27 cellular contexts compared by ENCODE assay signal in the genomic region with DNA sequence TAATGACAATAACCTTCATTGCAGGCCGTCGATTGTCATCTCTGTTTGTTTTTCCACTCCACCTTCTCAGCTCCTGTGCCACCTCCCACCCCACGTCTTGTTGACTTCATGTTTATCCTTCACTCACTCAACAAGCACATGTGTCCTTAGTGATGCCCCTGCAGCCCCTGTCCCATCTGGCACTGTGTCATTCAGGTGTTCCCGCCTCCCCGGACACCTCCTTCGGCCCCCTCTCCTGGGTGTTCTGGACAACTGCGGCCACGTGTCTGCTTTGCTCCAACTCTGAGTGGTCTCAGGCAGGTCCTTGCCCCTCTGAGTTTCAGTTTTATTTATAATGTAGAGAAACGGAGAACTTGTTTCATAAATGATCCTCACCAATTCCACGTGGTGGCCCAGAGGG.
DNase-seq lines count a peak whose midpoint lies in the region; ATAC-seq and TF ChIP-seq lines count a peak whose summit lies in the region.
"Had no signal": no experiment of that assay in that cellular context is flagged by ENCODE, and none has a peak within 500 bp of the region (broad histone marks: within the 10 kb centered on the region; RNA-seq: fewer than 3 reads in every experiment).

No MANE protein-coding gene starts in this region.

- TF ChIP-seq CTCF in IMR-90 (conservative IDR thresholded peaks at IDR 0.05; ENCODE audit: low read depth, low read length) (no peak), fibroblast of villous mesenchyme (IDR thresholded peaks at IDR 0.05; ENCODE audit: insufficient read depth, low read depth, low read length) (peak; percentile 10), esophagus muscularis mucosa (IDR thresholded peaks at IDR 0.05) (no peak)

- H3K4me2 ChIP-seq in BLaER1 treated with 17β-estradiol and CSF1 and Interleukin-3, amounts not matched to agents 10 nM and 100 nM = peak overlapping the region in 10 of 11 experiments; percentile 76 to 98 (median 96); a peak in 20 of 22 replicates
- no peak overlapping the region for H3K4me2 ChIP-seq in IMR-90 (ENCODE audit: low read depth, low read length)
- H3K4me2 ChIP-seq in trophoblast cell (ENCODE audit: low read length) = no peak overlapping the region

- no peak for TF ChIP-seq RAD21 in IMR-90 (IDR thresholded peaks at IDR 0.05; ENCODE audit: low read length)

- ATAC-seq in IMR-90 (ENCODE audit: low read depth) = no peak
- ATAC-seq: activated CD8-positive, alpha-beta memory T cell treated with anti-CD3 and anti-CD28 coated beads, Interleukin-2, amount 10 ng/mL, durations not matched to agents 7 days and 5 days; activated T-helper 17 cell treated with anti-CD3 and anti-CD28 coated beads, Interleukin-2, amount 50 U/mL, for 72 hours; CD8-positive, alpha-beta T cell; gastrocnemius medialis; stimulated activated naive B cell treated with anti-CD40 and anti-IgM and Interleukin-4, amounts not matched to agents 10 μg/mL and 1 μg/mL and 100 μg/mL, for 72 hours had no signal

- H3K36me3 ChIP-seq in BLaER1 treated with 17β-estradiol and CSF1 and Interleukin-3, amounts not matched to agents 10 nM and 100 nM = no peaks in the 10 kb centered on the region
- no peaks in the 10 kb centered on the region for H3K36me3 ChIP-seq in IMR-90 (ENCODE audit: control insufficient read depth, insufficient read depth, low read length)
- H3K36me3 ChIP-seq in trophoblast cell (ENCODE audit: control insufficient read depth in 1 of 2, insufficient read depth in 2 of 2, low read length in 2 of 2) = no peaks in the 10 kb centered on the region
- H3K36me3 ChIP-seq in esophagus muscularis mucosa = no peaks in the 10 kb centered on the region
- no peaks in the 10 kb centered on the region for H3K36me3 ChIP-seq in CD4-positive, alpha-beta memory T cell (ENCODE audit: insufficient read depth, low read length)
- H3K36me3 ChIP-seq: gastrocnemius medialis, SJSA1 had no signal

- TF ChIP-seq EP300 in esophagus muscularis mucosa (IDR thresholded peaks at IDR 0.05) = no peak

- CTCF ChIA-PET in IMR-90 (lab: Yijun Ruan, JAX) = no interaction called here
- CTCF ChIA-PET in CD4-positive, alpha-beta memory T cell (lab: Charles Lee; ENCODE audit: partially characterized antibody) = no interaction called here

- dilution Hi-C loops in IMR-90 (cut with HindIII; ENCODE audit: low sequenced_read_pairs, unreplicated experiment) = no loop called here

- no peak overlapping the region for H3K27ac Mint-ChIP-seq in CD4-positive, alpha-beta memory T cell
- H3K27ac Mint-ChIP-seq: activated CD4-positive, alpha-beta T cell treated with anti-CD3 and anti-CD28 coated beads, Interleukin-2, amount 10 ng/mL, durations not matched to agents 7 days and 5 days; activated CD8-positive, alpha-beta memory T cell treated with anti-CD3 and anti-CD28 coated beads, Interleukin-2, amount 10 ng/mL, durations not matched to agents 7 days and 5 days; activated naive CD8-positive, alpha-beta T cell treated with anti-CD3 and anti-CD28 coated beads, Interleukin-2, amount 10 ng/mL, durations not matched to agents 7 days and 5 days; activated T-helper 17 cell treated with anti-CD3 and anti-CD28 coated beads, Interleukin-2, amount 50 U/mL, for 72 hours; CD8-positive, alpha-beta T cell; progenitor cell of endocrine pancreas; stimulated activated naive B cell treated with anti-CD40 and anti-IgM and Interleukin-4, amounts not matched to agents 10 μg/mL and 1 μg/mL and 100 μg/mL, for 72 hours; T-helper 1 cell treated with Interleukin-12 subunit alpha and Interleukin-12 subunit beta and Interleukin-4 antibody, amounts not matched to agents 30 μg/mL and 1 μg/mL, for 36 hours had no signal

- POLR2A ChIA-PET in IMR-90 (lab: Charles Lee; ENCODE audit: unreplicated experiment) = no interaction called here
- POLR2A ChIA-PET in CD4-positive, alpha-beta memory T cell (lab: Charles Lee; ENCODE audit: partially characterized antibody) = no interaction called here

- peaks cover 0 to 6% (median under 1%) of the 10 kb centered on the region in 8 donors for H3K9me3 Mint-ChIP-seq in CD4-positive, alpha-beta memory T cell
- H3K9me3 Mint-ChIP-seq: activated CD4-positive, alpha-beta T cell treated with anti-CD3 and anti-CD28 coated beads, Interleukin-2, amount 10 ng/mL, durations not matched to agents 7 days and 5 days; activated naive CD8-positive, alpha-beta T cell treated with anti-CD3 and anti-CD28 coated beads, Interleukin-2, amount 10 ng/mL, durations not matched to agents 7 days and 5 days; activated T-helper 17 cell treated with anti-CD3 and anti-CD28 coated beads, Interleukin-2, amount 50 U/mL, for 72 hours had no signal

- H3K79me2 ChIP-seq in trophoblast cell (ENCODE audit: control insufficient read depth, insufficient read depth, low read length, poor library complexity) = peaks cover 11% of the 10 kb centered on the region

- H3K14ac ChIP-seq in IMR-90 (replicated peaks; ENCODE audit: low read depth, low read length) = no peak overlapping the region; the same call in 1 of the 2 replicates
- H3K14ac ChIP-seq in trophoblast cell (ENCODE audit: low read length) = peak overlapping the region; percentile 78

- DNase-seq in IMR-90 = no peak
- DNase-seq in fibroblast of villous mesenchyme (ENCODE audit: low read depth) = no peak
- DNase-seq in trophoblast cell = no peak
- no peak for DNase-seq in activated CD4-positive, CD25-positive, alpha-beta regulatory T cell (lab: John Stamatoyannopoulos, UW)
- no peak for DNase-seq in COR-L47 (lab: John Stamatoyannopoulos, UW)
- DNase-seq in esophagus muscularis mucosa (ENCODE audit: extremely low spot score) = no peak
- no peak for DNase-seq in CD4-positive, alpha-beta memory T cell
- DNase-seq: activated CD4-positive, alpha-beta T cell treated with anti-CD3 and anti-CD28 coated beads, Interleukin-2, amount 10 ng/mL, durations not matched to agents 7 days and 5 days; activated CD8-positive, alpha-beta memory T cell treated with anti-CD3 and anti-CD28 coated beads, Interleukin-2, amount 10 ng/mL, durations not matched to agents 7 days and 5 days; activated naive CD8-positive, alpha-beta T cell treated with anti-CD3 and anti-CD28 coated beads, Interleukin-2, amount 10 ng/mL, durations not matched to agents 7 days and 5 days; CD8-positive, alpha-beta T cell; DMS153; effector CD8-positive, alpha-beta T cell; gastrocnemius medialis; GDM1; HCEC 1CT; NCI-H1048; NCI-H2029; NCI-H446; stimulated activated CD4-positive, alpha-beta T cell treated with anti-CD3 and anti-CD28 coated beads, Interleukin-2, amount 100 ng/mL, for 24 hours; stimulated activated naive B cell treated with anti-CD40 and anti-IgM and Interleukin-4, amounts not matched to agents 10 μg/mL and 1 μg/mL and 100 μg/mL, for 72 hours; testis had no signal

- H3K4ac ChIP-seq in IMR-90 (ENCODE audit: low read depth, low read length) (peak overlapping the region; percentile 93; the same call in 1 of the 2 replicates), trophoblast cell (ENCODE audit: low read depth, low read length) (no peak overlapping the region)

- H3K9me1 ChIP-seq in IMR-90 (ENCODE audit: insufficient read depth, low read length) = peaks cover 14% of the 10 kb centered on the region

- no peaks in the 10 kb centered on the region for H3K4me1 Mint-ChIP-seq in CD4-positive, alpha-beta memory T cell
- H3K4me1 Mint-ChIP-seq: activated CD4-positive, alpha-beta T cell treated with anti-CD3 and anti-CD28 coated beads, Interleukin-2, amount 10 ng/mL, durations not matched to agents 7 days and 5 days; activated CD8-positive, alpha-beta memory T cell treated with anti-CD3 and anti-CD28 coated beads, Interleukin-2, amount 10 ng/mL, durations not matched to agents 7 days and 5 days; activated naive CD8-positive, alpha-beta T cell treated with anti-CD3 and anti-CD28 coated beads, Interleukin-2, amount 10 ng/mL, durations not matched to agents 7 days and 5 days had no signal

- H3K23ac ChIP-seq in IMR-90 (ENCODE audit: low read depth, low read length) (no peak overlapping the region), trophoblast cell (ENCODE audit: low read length) (no peak overlapping the region)

- H3K4me3 ChIP-seq in BLaER1 treated with 17β-estradiol and CSF1 and Interleukin-3, amounts not matched to agents 10 nM and 100 nM = no peak overlapping the region
- no peak overlapping the region for H3K4me3 ChIP-seq in IMR-90 (ENCODE audit: insufficient read depth, low read depth, low read length)
- H3K4me3 ChIP-seq in fibroblast of villous mesenchyme (ENCODE audit: low read depth, low read length) = no peak overlapping the region
- no peak overlapping the region for H3K4me3 ChIP-seq in trophoblast cell (ENCODE audit: low read depth, low read length)
- no peak overlapping the region for H3K4me3 ChIP-seq in esophagus muscularis mucosa
- H3K4me3 ChIP-seq in CD4-positive, alpha-beta memory T cell (ENCODE audit: low read length in 2 of 2) = no peak overlapping the region
- H3K4me3 ChIP-seq: gastrocnemius medialis, SJSA1, testis had no signal

- H4K8ac ChIP-seq in IMR-90 (ENCODE audit: low read depth in 2 of 2, low read length in 2 of 2) (no peak overlapping the region), trophoblast cell (ENCODE audit: low read depth, low read length) (peak overlapping the region; percentile 50)

- H3K56ac ChIP-seq in IMR-90 (ENCODE audit: extremely low read depth, insufficient read depth, low read length) = no peak overlapping the region

- no peak overlapping the region for H2BK5ac ChIP-seq in IMR-90 (ENCODE audit: low read depth, low read length, poor library complexity, severe bottlenecking)
- peak overlapping the region; percentile 66 for H2BK5ac ChIP-seq in trophoblast cell (ENCODE audit: low read depth, low read length, poor library complexity)

- H3K27me3 Mint-ChIP-seq in CD4-positive, alpha-beta memory T cell = peaks cover 11 to 14% of the 10 kb centered on the region in 2 donors

- H3K18ac ChIP-seq in IMR-90 (ENCODE audit: low read depth, low read length) (no peak overlapping the region), trophoblast cell (ENCODE audit: low read length) (peak overlapping the region; percentile 56)

- no peak overlapping the region for H3K4me3 Mint-ChIP-seq in CD4-positive, alpha-beta memory T cell
- H3K4me3 Mint-ChIP-seq: activated CD4-positive, alpha-beta T cell treated with anti-CD3 and anti-CD28 coated beads, Interleukin-2, amount 10 ng/mL, durations not matched to agents 7 days and 5 days; activated CD8-positive, alpha-beta memory T cell treated with anti-CD3 and anti-CD28 coated beads, Interleukin-2, amount 10 ng/mL, durations not matched to agents 7 days and 5 days; activated naive CD8-positive, alpha-beta T cell treated with anti-CD3 and anti-CD28 coated beads, Interleukin-2, amount 10 ng/mL, durations not matched to agents 7 days and 5 days; activated T-helper 17 cell treated with anti-CD3 and anti-CD28 coated beads, Interleukin-2, amount 50 U/mL, for 72 hours; CD8-positive, alpha-beta T cell; stimulated activated naive B cell treated with anti-CD40 and anti-IgM and Interleukin-4, amounts not matched to agents 10 μg/mL and 1 μg/mL and 100 μg/mL, for 72 hours; T-helper 1 cell treated with Interleukin-12 subunit alpha and Interleukin-12 subunit beta and Interleukin-4 antibody, amounts not matched to agents 30 μg/mL and 1 μg/mL, for 36 hours had no signal

- H4K5ac ChIP-seq in IMR-90 (ENCODE audit: low read depth, low read length) = no peak overlapping the region

- H3K36me3 Mint-ChIP-seq in CD4-positive, alpha-beta memory T cell = no peaks in the 10 kb centered on the region
- H3K36me3 Mint-ChIP-seq: activated CD8-positive, alpha-beta memory T cell treated with anti-CD3 and anti-CD28 coated beads, Interleukin-2, amount 10 ng/mL, durations not matched to agents 7 days and 5 days; activated naive CD8-positive, alpha-beta T cell treated with anti-CD3 and anti-CD28 coated beads, Interleukin-2, amount 10 ng/mL, durations not matched to agents 7 days and 5 days; CD8-positive, alpha-beta T cell; stimulated activated naive B cell treated with anti-CD40 and anti-IgM and Interleukin-4, amounts not matched to agents 10 μg/mL and 1 μg/mL and 100 μg/mL, for 72 hours had no signal

- H4K91ac ChIP-seq in IMR-90 (ENCODE audit: insufficient read depth, low read depth, low read length) = peak overlapping the region; percentile 41; the same call in 1 of the 2 replicates
- H4K91ac ChIP-seq in trophoblast cell (ENCODE audit: low read depth, low read length) = peak overlapping the region; percentile 92

- TF ChIP-seq POLR2A in IMR-90 (IDR thresholded peaks at IDR 0.05; ENCODE audit: low read depth, low read length) (no peak), esophagus muscularis mucosa (IDR thresholded peaks at IDR 0.05; ENCODE audit: low read depth) (no peak)

- no TSS peak for BruUV-seq in IMR-90 (replicated peaks; lab: Mats Ljungman, UMichigan)

- no peak overlapping the region for H2AK9ac ChIP-seq in IMR-90 (replicated peaks; ENCODE audit: low read depth, low read length, poor library complexity)

- no peak overlapping the region for H4K12ac ChIP-seq in trophoblast cell (ENCODE audit: low read depth, low read length)

- peaks cover 0 to 42% (median 0%) of the 10 kb centered on the region in 11 experiments; a peak in 2 of 22 replicates for H4K20me1 ChIP-seq in BLaER1 treated with 17β-estradiol and CSF1 and Interleukin-3, amounts not matched to agents 10 nM and 100 nM
- no peaks in the 10 kb centered on the region; the same call in 1 of the 2 replicates for H4K20me1 ChIP-seq in IMR-90 (ENCODE audit: insufficient read depth, low read length)

- H2BK20ac ChIP-seq in IMR-90 (ENCODE audit: low read depth, low read length) = peak overlapping the region; percentile 76

- H3K27ac ChIP-seq in BLaER1 treated with 17β-estradiol and CSF1 and Interleukin-3, amounts not matched to agents 10 nM and 100 nM = peak overlapping the region in 7 of 11 experiments; percentile 66 to 88 (median 81); a peak in 10 of 22 replicates
- H3K27ac ChIP-seq in IMR-90 (ENCODE audit: insufficient read depth, low read length) = no peak overlapping the region
- no peak overlapping the region for H3K27ac ChIP-seq in trophoblast cell (ENCODE audit: low read depth, low read length)
- no peak overlapping the region for H3K27ac ChIP-seq in esophagus muscularis mucosa (replicated peaks in 1 of 4)
- no peak overlapping the region for H3K27ac ChIP-seq in CD4-positive, alpha-beta memory T cell (ENCODE audit: low read depth, low read length)
- H3K27ac ChIP-seq: gastrocnemius medialis, SJSA1, testis had no signal

- H3K4me1 ChIP-seq in BLaER1 treated with 17β-estradiol and CSF1 and Interleukin-3, amounts not matched to agents 10 nM and 100 nM = peaks cover 52 to 91% (median 85%) of the 10 kb centered on the region in 10 experiments
- peaks cover 35% of the 10 kb centered on the region for H3K4me1 ChIP-seq in IMR-90 (ENCODE audit: control insufficient read depth, insufficient read depth, low read length)
- peaks cover 39 to 53% of the 10 kb centered on the region in 2 experiments for H3K4me1 ChIP-seq in trophoblast cell (ENCODE audit: control insufficient read depth in 1 of 2, insufficient read depth in 2 of 2, low read length in 2 of 2)
- peaks cover 3 to 46% (median 35%) of the 10 kb centered on the region in 4 donors for H3K4me1 ChIP-seq in esophagus muscularis mucosa
- H3K4me1 ChIP-seq in CD4-positive, alpha-beta memory T cell (ENCODE audit: insufficient read depth, low read length) = no peaks in the 10 kb centered on the region
- H3K4me1 ChIP-seq: gastrocnemius medialis had no signal

- H3K9ac ChIP-seq in BLaER1 treated with 17β-estradiol and CSF1 and Interleukin-3, amounts not matched to agents 10 nM and 100 nM = peak overlapping the region in 4 of 11 experiments; percentile 58 to 68 (median 66); a peak in 1 of 22 replicates
- H3K9ac ChIP-seq in IMR-90 (ENCODE audit: low read depth, low read length) (no peak overlapping the region), trophoblast cell (ENCODE audit: low read length) (no peak overlapping the region)

- peak overlapping the region; percentile 6; the same call in 2 of the 3 replicates for H2BK15ac ChIP-seq in IMR-90 (ENCODE audit: low read depth, low read length)

- H3K79me1 ChIP-seq in IMR-90 (ENCODE audit: low read depth in 1 of 2, low read length in 2 of 2) (no peaks in the 10 kb centered on the region), trophoblast cell (ENCODE audit: low read length) (peaks cover 56% of the 10 kb centered on the region)

- H3K9me3 ChIP-seq in BLaER1 treated with 17β-estradiol and CSF1 and Interleukin-3, amounts not matched to agents 10 nM and 100 nM (replicated peaks in 1 of 11) = peaks cover 0 to 10% (median 6%) of the 10 kb centered on the region in 11 experiments; a peak in 12 of 22 replicates
- no peaks in the 10 kb centered on the region for H3K9me3 ChIP-seq in IMR-90 (ENCODE audit: control insufficient read depth, insufficient read depth, low read length)
- H3K9me3 ChIP-seq in trophoblast cell (ENCODE audit: insufficient read depth, low read depth, low read length) = no peaks in the 10 kb centered on the region
- no peaks in the 10 kb centered on the region for H3K9me3 ChIP-seq in esophagus muscularis mucosa
- H3K9me3 ChIP-seq in CD4-positive, alpha-beta memory T cell (ENCODE audit: control insufficient read depth in 1 of 2, low read length in 2 of 2) = no peaks in the 10 kb centered on the region
- H3K9me3 ChIP-seq: gastrocnemius medialis, SJSA1, testis had no signal

- no peak overlapping the region for H2AFZ ChIP-seq in IMR-90 (replicated peaks; ENCODE audit: low read length, poor library complexity)
- no peak overlapping the region for H2AFZ ChIP-seq in trophoblast cell (ENCODE audit: insufficient read depth, low read length, poor library complexity)

- H2BK120ac ChIP-seq in IMR-90 (ENCODE audit: low read depth, low read length) = peak overlapping the region; percentile 7
- H2BK120ac ChIP-seq in trophoblast cell (ENCODE audit: insufficient read depth, low read length, poor library complexity) = peak overlapping the region; percentile 88

- H2AK5ac ChIP-seq in IMR-90 (ENCODE audit: low read depth, low read length) (peak overlapping the region; percentile 33), trophoblast cell (ENCODE audit: low read length) (peak overlapping the region; percentile 86)

- peak overlapping the region; percentile 90 for H2BK12ac ChIP-seq in trophoblast cell (ENCODE audit: low read length)

- peaks cover 0 to 60% (median 0%) of the 10 kb centered on the region in 11 experiments; a peak in 8 of 22 replicates for H3K27me3 ChIP-seq in BLaER1 treated with 17β-estradiol and CSF1 and Interleukin-3, amounts not matched to agents 10 nM and 100 nM
- H3K27me3 ChIP-seq in IMR-90 (ENCODE audit: control insufficient read depth, insufficient read depth, low read length) = no peaks in the 10 kb centered on the region
- no peaks in the 10 kb centered on the region for H3K27me3 ChIP-seq in trophoblast cell (ENCODE audit: insufficient read depth, low read length)
- peaks cover 0 to 7% (median 0%) of the 10 kb centered on the region in 4 donors for H3K27me3 ChIP-seq in esophagus muscularis mucosa
- H3K27me3 ChIP-seq in CD4-positive, alpha-beta memory T cell (ENCODE audit: insufficient read depth, low read length) = no peaks in the 10 kb centered on the region
- H3K27me3 ChIP-seq: SJSA1, testis had no signal

- 90% methylated on average over 5 of the region's 10 CpGs; no CpG with 5 or more reads in 1 of the 2 experiments for WGBS in IMR-90 (ENCODE audit: extremely low coverage in 2 of 2, insufficient read length in 1 of 2), 2 experiments
- no CpG with 5 or more reads among the region's 10 CpGs for WGBS in trophoblast cell (ENCODE audit: extremely low coverage, insufficient coverage, insufficient read length)
- WGBS in esophagus muscularis mucosa = 89% methylated on average over 10 of the region's 10 CpGs

- intact Hi-C loops in IMR-90 (cut with micrococcal nuclease) = loop anchor here (5.0 kb wide), 1 partner anchor 92 kb away; the partner anchor contains the start of gene COL5A1
- intact Hi-C loops in esophagus muscularis mucosa (cut with DNase I) = no loop called here
- intact Hi-C loops in CD4-positive, alpha-beta memory T cell (cut with micrococcal nuclease) = no loop called here

- in situ Hi-C loops in IMR-90 (cut with MboI; ENCODE audit: low sequenced_read_pairs) = no loop called here

Comparison
In these comparisons a context has a peak if more than half of its experiments do, and no peak if none do; other contexts are left out.
1. H3K27ac ChIP-seq: peak in BLaER1 treated with 17β-estradiol and CSF1 and Interleukin-3, amounts not matched to agents 10 nM and 100 nM (7 of 11); none in IMR-90 (single experiment), trophoblast cell (single experiment), esophagus muscularis mucosa (0 of 4) and CD4-positive, alpha-beta memory T cell (single experiment).
2. H3K4me2 ChIP-seq: peak in BLaER1 treated with 17β-estradiol and CSF1 and Interleukin-3, amounts not matched to agents 10 nM and 100 nM (10 of 11); none in IMR-90 (single experiment) and trophoblast cell (single experiment).